In the genomic region with DNA sequence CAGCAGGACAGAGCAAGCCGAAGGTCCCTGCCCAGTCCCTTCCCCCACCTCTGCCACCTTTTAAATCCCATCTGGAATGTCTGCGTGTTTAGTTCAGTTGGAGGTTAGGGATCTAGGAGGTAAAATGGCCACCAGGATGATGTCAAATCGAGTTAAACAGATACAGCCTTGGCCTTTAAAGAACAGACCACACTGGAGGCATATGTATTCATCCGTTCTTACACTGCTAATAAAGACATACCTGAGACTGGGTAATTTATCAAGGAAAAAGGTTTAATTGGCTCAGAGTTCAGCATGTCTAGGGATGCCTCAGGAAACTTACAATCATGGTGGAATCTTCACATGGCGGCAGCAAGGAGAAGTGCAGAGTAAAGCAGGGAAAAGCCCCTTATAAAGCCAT, we compare ENCODE assay signal across 22 cellular contexts.
A peak's percentile ranks its signal among the peaks of the same experiment; 100 is the strongest.
DNase-seq lines count a peak whose midpoint lies in the region; ATAC-seq and TF ChIP-seq lines count a peak whose summit lies in the region.
"Had no signal": no experiment of that assay in that cellular context is flagged by ENCODE, and none has a peak within 500 bp of the region (broad histone marks: within the 10 kb centered on the region; RNA-seq: fewer than 3 reads in every experiment).

No MANE protein-coding gene starts in this region.

- no peak for TF ChIP-seq CTCF in CD4-positive, alpha-beta T cell (IDR thresholded peaks at IDR 0.05)

- H3K4me1 Mint-ChIP-seq in CD4-positive, alpha-beta T cell (ENCODE audit: low read depth), result peaks cover 77% of the 10 kb centered on the region
- peaks cover 39 to 56% (median 42%) of the 10 kb centered on the region in 3 donors for H3K4me1 Mint-ChIP-seq in CD8-positive, alpha-beta memory T cell
- H3K4me1 Mint-ChIP-seq in activated CD8-positive, alpha-beta T cell treated with anti-CD3 and anti-CD28 coated beads, Interleukin-2, amount 10 ng/mL, durations not matched to agents 7 days and 5 days (ENCODE audit: low read depth), result peaks cover 50% of the 10 kb centered on the region
- H3K4me1 Mint-ChIP-seq in naive thymus-derived CD4-positive, alpha-beta T cell, result peaks cover 55 to 98% (median 86%) of the 10 kb centered on the region in 7 donors
- H3K4me1 Mint-ChIP-seq: stimulated activated memory B cell treated with anti-CD40 and anti-IgM and Interleukin-4, amounts not matched to agents 10 μg/mL and 1 μg/mL and 100 μg/mL, for 72 hours had no signal

- H3K27me3 ChIP-seq in CD4-positive, alpha-beta T cell (ENCODE audit: control insufficient read depth, insufficient read depth, low read length), result no peaks in the 10 kb centered on the region
- H3K27me3 ChIP-seq in CD8-positive, alpha-beta memory T cell (ENCODE audit: insufficient read depth, low read length, poor library complexity, severe bottlenecking), result no peaks in the 10 kb centered on the region
- no peaks in the 10 kb centered on the region for H3K27me3 ChIP-seq in naive thymus-derived CD4-positive, alpha-beta T cell (ENCODE audit: control insufficient read depth in 2 of 2, insufficient read depth in 2 of 2, low read length in 2 of 2)
- H3K27me3 ChIP-seq: hepatocyte, right lobe of liver, SJSA1 had no signal

- DNase-seq in CD4-positive, alpha-beta T cell, result no peak
- no peak for DNase-seq in CD8-positive, alpha-beta memory T cell
- no peak for DNase-seq in activated CD8-positive, alpha-beta T cell treated with anti-CD3 and anti-CD28 coated beads, Interleukin-2, amount 10 ng/mL, durations not matched to agents 7 days and 5 days
- no peak for DNase-seq in naive thymus-derived CD4-positive, alpha-beta T cell
- no peak for DNase-seq in occipital lobe (lab: John Stamatoyannopoulos, UW)
- DNase-seq: C1 segment of cervical spinal cord, caudate nucleus, GM23248, HFFc6, mammary epithelial cell, NCI-H446, NCI-H82, right lobe of liver, RPMI8226 had no signal

- H3K4me3 Mint-ChIP-seq in CD4-positive, alpha-beta T cell, result peak overlapping the region; percentile 60
- H3K4me3 Mint-ChIP-seq in CD8-positive, alpha-beta memory T cell, result peak overlapping the region in 4 of 7 donors; percentile 20 to 59 (median 51)
- no peak overlapping the region for H3K4me3 Mint-ChIP-seq in activated CD8-positive, alpha-beta T cell treated with anti-CD3 and anti-CD28 coated beads, Interleukin-2, amount 10 ng/mL, durations not matched to agents 7 days and 5 days
- H3K4me3 Mint-ChIP-seq in naive thymus-derived CD4-positive, alpha-beta T cell, result peak overlapping the region; percentile 26 to 75 (median 66)
- H3K4me3 Mint-ChIP-seq: activated CD4-positive, alpha-beta T cell treated with anti-CD3 and anti-CD28 coated beads, Interleukin-2, amount 10 ng/mL, durations not matched to agents 7 days and 5 days; dendritic cell treated with granulocyte-macrophage colony-stimulating factor and Interleukin-4, amounts not matched to agents 40 ng/mL and 50 ng/mL, for 4 days; HFFc6; stimulated activated memory B cell treated with anti-CD40 and anti-IgM and Interleukin-4, amounts not matched to agents 10 μg/mL and 1 μg/mL and 100 μg/mL, for 72 hours had no signal

- peaks cover 18% of the 10 kb centered on the region for H3K36me3 Mint-ChIP-seq in CD4-positive, alpha-beta T cell (ENCODE audit: low read depth)
- H3K36me3 Mint-ChIP-seq in CD8-positive, alpha-beta memory T cell, result peaks cover 0 to 5% (median 4%) of the 10 kb centered on the region in 3 donors
- peaks cover 32% of the 10 kb centered on the region for H3K36me3 Mint-ChIP-seq in activated CD8-positive, alpha-beta T cell treated with anti-CD3 and anti-CD28 coated beads, Interleukin-2, amount 10 ng/mL, durations not matched to agents 7 days and 5 days (ENCODE audit: low read depth)
- peaks cover 9 to 43% (median 26%) of the 10 kb centered on the region in 5 donors for H3K36me3 Mint-ChIP-seq in naive thymus-derived CD4-positive, alpha-beta T cell
- H3K36me3 Mint-ChIP-seq: stimulated activated memory B cell treated with anti-CD40 and anti-IgM and Interleukin-4, amounts not matched to agents 10 μg/mL and 1 μg/mL and 100 μg/mL, for 72 hours had no signal

- H3K27ac ChIP-seq in CD4-positive, alpha-beta T cell (ENCODE audit: low read depth, low read length), result no peak overlapping the region
- H3K27ac ChIP-seq in CD8-positive, alpha-beta memory T cell (ENCODE audit: low read depth, low read length), result no peak overlapping the region
- H3K27ac ChIP-seq in naive thymus-derived CD4-positive, alpha-beta T cell (ENCODE audit: low read depth, low read length), result no peak overlapping the region
- H3K27ac ChIP-seq: GM23248, hepatocyte, right lobe of liver, SJSA1, thoracic aorta had no signal

- H3K4me1 ChIP-seq in CD8-positive, alpha-beta memory T cell (ENCODE audit: insufficient read depth, low read length), result peaks cover 58% of the 10 kb centered on the region
- peaks cover 15 to 48% of the 10 kb centered on the region in 2 donors for H3K4me1 ChIP-seq in naive thymus-derived CD4-positive, alpha-beta T cell (ENCODE audit: control insufficient read depth in 2 of 2, insufficient read depth in 2 of 2, low read length in 2 of 2)
- H3K4me1 ChIP-seq: right lobe of liver, SJSA1 had no signal

- POLR2A ChIA-PET in CD4-positive, alpha-beta T cell (lab: Charles Lee), result no interaction called here
- POLR2A ChIA-PET in CD8-positive, alpha-beta memory T cell (lab: Charles Lee), result no interaction called here
- POLR2A ChIA-PET in activated CD8-positive, alpha-beta T cell treated with anti-CD3 and anti-CD28 coated beads, Interleukin-2, amount 10 ng/mL, durations not matched to agents 7 days and 5 days (lab: Charles Lee), result no interaction called here
- POLR2A ChIA-PET in naive thymus-derived CD4-positive, alpha-beta T cell (lab: Charles Lee), result no interaction called here

- intact Hi-C loops in CD4-positive, alpha-beta T cell (cut with DNase I, micrococcal nuclease), result no loop called here
- intact Hi-C loops in naive thymus-derived CD4-positive, alpha-beta T cell (cut with micrococcal nuclease), result no loop called here

- H3K9me3 ChIP-seq in CD4-positive, alpha-beta T cell (ENCODE audit: control insufficient read depth, low read length), result no peaks in the 10 kb centered on the region
- H3K9me3 ChIP-seq in CD8-positive, alpha-beta memory T cell (ENCODE audit: low read length), result no peaks in the 10 kb centered on the region
- H3K9me3 ChIP-seq in naive thymus-derived CD4-positive, alpha-beta T cell (ENCODE audit: control insufficient read depth in 2 of 3, low read length in 3 of 3), result no peaks in the 10 kb centered on the region
- H3K9me3 ChIP-seq: right lobe of liver, SJSA1, thoracic aorta had no signal

- ATAC-seq in CD4-positive, alpha-beta T cell (ENCODE audit: poor library complexity), result no peak
- peak; percentile 15 for ATAC-seq in activated CD8-positive, alpha-beta T cell treated with anti-CD3 and anti-CD28 coated beads, Interleukin-2, amount 10 ng/mL, durations not matched to agents 7 days and 5 days
- no peak for ATAC-seq in naive thymus-derived CD4-positive, alpha-beta T cell
- ATAC-seq in HG02852 (IDR thresholded peaks at IDR 0.05; ENCODE audit: unreplicated experiment) (no peak), GM18511 (IDR thresholded peaks at IDR 0.05; ENCODE audit: unreplicated experiment) (no peak)
- ATAC-seq: right lobe of liver; stimulated activated memory B cell treated with anti-CD40 and anti-IgM and Interleukin-4, amounts not matched to agents 10 μg/mL and 1 μg/mL and 100 μg/mL, for 72 hours had no signal

- H3K27me3 Mint-ChIP-seq in CD4-positive, alpha-beta T cell, result no peaks in the 10 kb centered on the region
- H3K27me3 Mint-ChIP-seq in CD8-positive, alpha-beta memory T cell, result peaks cover 0 to 1% of the 10 kb centered on the region in 2 donors
- H3K27me3 Mint-ChIP-seq in activated CD8-positive, alpha-beta T cell treated with anti-CD3 and anti-CD28 coated beads, Interleukin-2, amount 10 ng/mL, durations not matched to agents 7 days and 5 days (ENCODE audit: low read depth), result no peaks in the 10 kb centered on the region
- no peaks in the 10 kb centered on the region for H3K27me3 Mint-ChIP-seq in naive thymus-derived CD4-positive, alpha-beta T cell
- H3K27me3 Mint-ChIP-seq: activated CD4-positive, alpha-beta T cell treated with anti-CD3 and anti-CD28 coated beads, Interleukin-2, amount 10 ng/mL, durations not matched to agents 7 days and 5 days; dendritic cell treated with granulocyte-macrophage colony-stimulating factor and Interleukin-4, amounts not matched to agents 40 ng/mL and 50 ng/mL, for 4 days had no signal

- no peaks in the 10 kb centered on the region for H3K36me3 ChIP-seq in CD8-positive, alpha-beta memory T cell (ENCODE audit: insufficient read depth, low read length)
- no peaks in the 10 kb centered on the region for H3K36me3 ChIP-seq in naive thymus-derived CD4-positive, alpha-beta T cell (ENCODE audit: control insufficient read depth in 2 of 3, insufficient read depth in 3 of 3, low read length in 3 of 3)
- H3K36me3 ChIP-seq: thoracic aorta had no signal

- H3K4me3 ChIP-seq in CD8-positive, alpha-beta memory T cell (ENCODE audit: low read length), result no peak overlapping the region
- no peak overlapping the region for H3K4me3 ChIP-seq in naive thymus-derived CD4-positive, alpha-beta T cell (ENCODE audit: low read length)
- H3K4me3 ChIP-seq: GM23248, hepatocyte, right lobe of liver, SJSA1, thoracic aorta had no signal

- CTCF ChIA-PET in CD4-positive, alpha-beta T cell (lab: Charles Lee), result no interaction called here
- CTCF ChIA-PET in CD8-positive, alpha-beta memory T cell (lab: Charles Lee), result no interaction called here
- CTCF ChIA-PET in activated CD8-positive, alpha-beta T cell treated with anti-CD3 and anti-CD28 coated beads, Interleukin-2, amount 10 ng/mL, durations not matched to agents 7 days and 5 days (lab: Charles Lee), result no interaction called here
- CTCF ChIA-PET in naive thymus-derived CD4-positive, alpha-beta T cell (lab: Charles Lee), result no interaction called here

- H3K27ac Mint-ChIP-seq in CD4-positive, alpha-beta T cell, result peak overlapping the region; percentile 75
- peak overlapping the region; percentile 22 to 89 (median 80) for H3K27ac Mint-ChIP-seq in CD8-positive, alpha-beta memory T cell
- peak overlapping the region; percentile 64 for H3K27ac Mint-ChIP-seq in activated CD8-positive, alpha-beta T cell treated with anti-CD3 and anti-CD28 coated beads, Interleukin-2, amount 10 ng/mL, durations not matched to agents 7 days and 5 days
- peak overlapping the region in 8 of 9 donors; percentile 38 to 98 (median 76) for H3K27ac Mint-ChIP-seq in naive thymus-derived CD4-positive, alpha-beta T cell
- H3K27ac Mint-ChIP-seq: activated CD4-positive, alpha-beta T cell treated with anti-CD3 and anti-CD28 coated beads, Interleukin-2, amount 10 ng/mL, durations not matched to agents 7 days and 5 days; dendritic cell treated with granulocyte-macrophage colony-stimulating factor and Interleukin-4, amounts not matched to agents 40 ng/mL and 50 ng/mL, for 4 days; HFFc6; stimulated activated memory B cell treated with anti-CD40 and anti-IgM and Interleukin-4, amounts not matched to agents 10 μg/mL and 1 μg/mL and 100 μg/mL, for 72 hours had no signal

- H3K9me3 Mint-ChIP-seq in CD4-positive, alpha-beta T cell, result no peaks in the 10 kb centered on the region
- H3K9me3 Mint-ChIP-seq in CD8-positive, alpha-beta memory T cell, result peaks cover 0 to 2% (median 0%) of the 10 kb centered on the region in 5 donors
- no peaks in the 10 kb centered on the region for H3K9me3 Mint-ChIP-seq in activated CD8-positive, alpha-beta T cell treated with anti-CD3 and anti-CD28 coated beads, Interleukin-2, amount 10 ng/mL, durations not matched to agents 7 days and 5 days (ENCODE audit: insufficient read depth)
- peaks cover 0 to 5% (median 0%) of the 10 kb centered on the region in 11 donors for H3K9me3 Mint-ChIP-seq in naive thymus-derived CD4-positive, alpha-beta T cell
- H3K9me3 Mint-ChIP-seq: dendritic cell treated with granulocyte-macrophage colony-stimulating factor and Interleukin-4, amounts not matched to agents 40 ng/mL and 50 ng/mL, for 4 days; HFFc6; stimulated activated memory B cell treated with anti-CD40 and anti-IgM and Interleukin-4, amounts not matched to agents 10 μg/mL and 1 μg/mL and 100 μg/mL, for 72 hours had no signal
